Comparison of ENCODE assay signal across 11 cellular contexts in the genomic region with DNA sequence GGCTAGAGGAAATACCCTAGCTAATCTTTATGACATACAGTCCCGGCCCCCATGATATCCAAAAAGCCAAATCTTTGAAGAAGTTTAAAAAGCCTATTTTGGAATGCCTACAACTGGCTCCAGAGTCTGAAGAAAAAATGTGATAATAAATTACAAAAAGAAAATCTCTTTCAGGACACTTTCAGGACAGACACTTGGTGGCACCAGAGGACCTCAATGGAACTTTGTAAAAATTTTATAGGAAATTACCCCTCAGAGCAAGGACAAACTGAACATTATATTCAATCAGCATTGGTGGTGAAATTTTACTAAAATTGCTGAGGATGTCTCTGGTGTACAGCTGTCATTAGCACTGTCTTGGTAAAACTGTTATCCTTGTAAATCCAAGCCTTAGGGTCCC.
A peak's percentile ranks its signal among the peaks of the same experiment; 100 is the strongest.
DNase-seq lines count a peak whose midpoint lies in the region; ATAC-seq and TF ChIP-seq lines count a peak whose summit lies in the region.
"Had no signal": no experiment of that assay in that cellular context is flagged by ENCODE, and none has a peak within 500 bp of the region (broad histone marks: within the 10 kb centered on the region; RNA-seq: fewer than 3 reads in every experiment).

No MANE protein-coding gene starts in this region.

- H3K9me3 ChIP-seq in OCI-LY1 (ENCODE audit: low read length) (no peaks in the 10 kb centered on the region), T-helper 17 cell (ENCODE audit: control insufficient read depth, low read length, poor library complexity, severe bottlenecking) (no peaks in the 10 kb centered on the region)
- H3K9me3 ChIP-seq: thoracic aorta had no signal

- H3K36me3 Mint-ChIP-seq in T-helper 17 cell (ENCODE audit: low read depth): peaks cover 3% of the 10 kb centered on the region

- H3K79me2 ChIP-seq in OCI-LY1 (ENCODE audit: insufficient read depth, low read length): no peaks in the 10 kb centered on the region

- no peaks in the 10 kb centered on the region for H3K9me2 ChIP-seq in OCI-LY1 (ENCODE audit: low read depth, low read length)

- no peak overlapping the region for H3K4me3 ChIP-seq in OCI-LY1 (ENCODE audit: low read depth, low read length, poor library complexity, severe bottlenecking)
- H3K4me3 ChIP-seq: thoracic aorta had no signal

- H3K4me3 Mint-ChIP-seq in T-helper 17 cell: no peak overlapping the region

- DNase-seq in ELR (ENCODE audit: low read depth) (peak; percentile 49), fibroblast of peridontal ligament (ENCODE audit: extremely low read depth) (peak; percentile 22), caudate nucleus (lab: John Stamatoyannopoulos, UW) (no peak), T-helper 17 cell (no peak)
- DNase-seq: mesendoderm, SHP77 treated with DMSO at 0.1 percent for 48 hours had no signal

- H3K4me2 ChIP-seq in OCI-LY1 (ENCODE audit: low read length): no peak overlapping the region

- H3K9ac ChIP-seq in OCI-LY1 (ENCODE audit: low read length): no peak overlapping the region

- no peak overlapping the region for H2AFZ ChIP-seq in OCI-LY1 (ENCODE audit: low read length)

- ATAC-seq in GM21723 (IDR thresholded peaks at IDR 0.05; ENCODE audit: unreplicated experiment): no peak
- no peak for ATAC-seq in T-helper 17 cell
- no peak for ATAC-seq in GM21447 (IDR thresholded peaks at IDR 0.05; ENCODE audit: unreplicated experiment)

- peak; percentile 51 for TF ChIP-seq CTCF in 22Rv1 (IDR thresholded peaks at IDR 0.05)
- TF ChIP-seq CTCF in OCI-LY1 (IDR thresholded peaks at IDR 0.05; ENCODE audit: low read length): peak; percentile 41; the same call in 1 of the 2 replicates

- H3K27me3 Mint-ChIP-seq in T-helper 17 cell: peaks cover 65% of the 10 kb centered on the region

- no peaks in the 10 kb centered on the region for H4K20me1 ChIP-seq in OCI-LY1 (ENCODE audit: insufficient read depth, low read length)

- H3K27ac Mint-ChIP-seq in T-helper 17 cell: no peak overlapping the region

- no peaks in the 10 kb centered on the region for H3K27me3 ChIP-seq in OCI-LY1 (ENCODE audit: insufficient read depth, low read length)

- no peaks in the 10 kb centered on the region for H3K36me3 ChIP-seq in OCI-LY1 (ENCODE audit: insufficient read depth, low read length)
- H3K36me3 ChIP-seq: thoracic aorta had no signal

- no peaks in the 10 kb centered on the region for H3K4me1 Mint-ChIP-seq in T-helper 17 cell

- H3K27ac ChIP-seq in 22Rv1 (no peak overlapping the region), OCI-LY1 (ENCODE audit: low read depth, low read length, poor library complexity, severe bottlenecking) (no peak overlapping the region), caudate nucleus (ENCODE audit: low read depth, low read length) (no peak overlapping the region)
- H3K27ac ChIP-seq: thoracic aorta had no signal

- H3K4me1 ChIP-seq in OCI-LY1 (ENCODE audit: insufficient read depth, low read length, severe bottlenecking): no peaks in the 10 kb centered on the region

- H3F3A ChIP-seq in OCI-LY1 (ENCODE audit: insufficient read depth, low read length): no peaks in the 10 kb centered on the region

Comparison
In these comparisons a context has a peak if more than half of its experiments do, and no peak if none do; other contexts are left out.
1. DNase-seq: peak in ELR (single experiment) and fibroblast of peridontal ligament (single experiment); none in caudate nucleus (0 of 61) and T-helper 17 cell (0 of 3).